ENCODE assay signal across 11 cellular contexts in genomic region chr15:34754674-34755418, GRCh38. TPM values are rescaled to one million over a fixed set of nuclear protein-coding genes. Genes with fewer than 3 reads are reported as not detected.
DNase-seq lines count a peak whose midpoint lies in the region; FAIRE-seq and TF ChIP-seq lines count a peak whose summit lies in the region.
"Had no signal": no experiment of that assay in that cellular context is flagged by ENCODE, and none has a peak within 500 bp of the region (broad histone marks: within the 10 kb centered on the region; RNA-seq: fewer than 3 reads in every experiment).

Gene GJD2, minus strand, starts transcription at chr15:34754998. Its CDS starts 510 bp downstream, at chr15:34754488.

- H3K23ac ChIP-seq in neuronal stem cell (ENCODE audit: low read depth, low read length, poor library complexity): peak within 1 kb of the TSS; percentile 44

- no peaks in the 10 kb centered on the region for H3K79me2 ChIP-seq in endothelial cell of umbilical vein (ENCODE audit: control insufficient read depth, insufficient read depth, low read length)

- no peak for TF ChIP-seq POLR2A in endothelial cell of umbilical vein (IDR thresholded peaks at IDR 0.05; ENCODE audit: low read depth, low read length)

- no peaks in the 10 kb centered on the region for H3K36me3 ChIP-seq in CD8-positive, alpha-beta memory T cell (ENCODE audit: insufficient read depth, low read length)
- H3K36me3 ChIP-seq in endothelial cell of umbilical vein (ENCODE audit: control insufficient read depth in 2 of 2, extremely low read depth in 1 of 2, insufficient read depth in 2 of 2, low read length in 2 of 2) (no peaks in the 10 kb centered on the region), neuronal stem cell (replicated peaks in 1 of 2; ENCODE audit: control insufficient read depth in 2 of 2, insufficient read depth in 2 of 2, low read length in 2 of 2) (no peaks in the 10 kb centered on the region)
- H3K36me3 ChIP-seq: colonic mucosa, HAP-1 had no signal

- WGBS in neuronal stem cell (ENCODE audit: extremely low coverage in 2 of 2, insufficient read length in 2 of 2, insufficient replicate concordance in 1 of 2), 2 donors: no CpG with 5 or more reads among the region's 81 CpGs

- H3K27me3 ChIP-seq in CD8-positive, alpha-beta memory T cell (ENCODE audit: insufficient read depth, low read length, poor library complexity, severe bottlenecking): peaks cover 10% of the 10 kb centered on the region
- H3K27me3 ChIP-seq in endothelial cell of umbilical vein (ENCODE audit: control insufficient read depth in 2 of 2, insufficient read depth in 2 of 2, low read length in 2 of 2): peaks cover 30 to 56% of the 10 kb centered on the region in 2 experiments
- H3K27me3 ChIP-seq in neuronal stem cell (ENCODE audit: control insufficient read depth in 3 of 3, insufficient read depth in 3 of 3, low read depth in 1 of 3, low read length in 3 of 3): peaks cover 18 to 70% (median 39%) of the 10 kb centered on the region in 3 experiments

- H3K27ac ChIP-seq in CD8-positive, alpha-beta memory T cell (ENCODE audit: low read depth, low read length): no peak within 1 kb of the TSS
- H3K27ac ChIP-seq in endothelial cell of umbilical vein (ENCODE audit: insufficient read depth, low read depth, low read length): no peak within 1 kb of the TSS
- H3K27ac ChIP-seq in neuronal stem cell (replicated peaks; ENCODE audit: low read length): no peak within 1 kb of the TSS
- H3K27ac ChIP-seq: colonic mucosa, VCaP had no signal

- H2AFZ ChIP-seq in endothelial cell of umbilical vein (ENCODE audit: low read depth, low read length) (no peak within 1 kb of the TSS), neuronal stem cell (ENCODE audit: low read length) (peak within 1 kb of the TSS; percentile 77)

- H4K91ac ChIP-seq in neuronal stem cell (ENCODE audit: low read depth, low read length, poor library complexity): no peak within 1 kb of the TSS

- POLR2A ChIA-PET in CD8-positive, alpha-beta memory T cell (lab: Charles Lee): no interaction called here
- POLR2A ChIA-PET in endothelial cell of umbilical vein (lab: Charles Lee): no interaction called here

- H3K4me2 ChIP-seq in endothelial cell of umbilical vein (ENCODE audit: insufficient read depth, low read length) (peak within 1 kb of the TSS; percentile 8), neuronal stem cell (ENCODE audit: insufficient read depth, low read length, poor library complexity, severe bottlenecking) (peak within 1 kb of the TSS; percentile 77)

- H3K79me1 ChIP-seq in neuronal stem cell (ENCODE audit: low read depth, low read length): no peaks in the 10 kb centered on the region

- peak within 1 kb of the TSS in 4 of 7 donors; percentile 6 to 65 (median 14) for H3K4me3 Mint-ChIP-seq in CD8-positive, alpha-beta memory T cell

- H3K4me1 Mint-ChIP-seq in CD8-positive, alpha-beta memory T cell: peaks cover 0 to 6% (median 1%) of the 10 kb centered on the region in 3 donors

- H3K18ac ChIP-seq in neuronal stem cell (ENCODE audit: low read length): peak within 1 kb of the TSS; percentile 46

- dilution Hi-C loops in endothelial cell of umbilical vein (cut with MboI; ENCODE audit: extremely low pct_ligation_motif_present, low sequenced_read_pairs): no loop called here

- no peak for TF ChIP-seq CTCF in endothelial cell of umbilical vein (IDR thresholded peaks at IDR 0.05; ENCODE audit: extremely low read depth in 1 of 2, insufficient read depth in 1 of 2, low read depth in 1 of 2, low read length in 2 of 2)
- no peak for TF ChIP-seq CTCF in D721Med (IDR thresholded peaks at IDR 0.05; ENCODE audit: insufficient read depth, missing control alignments)

- H4K20me1 ChIP-seq in endothelial cell of umbilical vein (replicated peaks; ENCODE audit: control insufficient read depth, extremely low read depth, insufficient read depth, low read length): no peaks in the 10 kb centered on the region

- no peaks in the 10 kb centered on the region for H3K9me1 ChIP-seq in endothelial cell of umbilical vein (replicated peaks; ENCODE audit: control insufficient read depth, extremely low read depth, insufficient read depth, low read length)

- H3K9me3 Mint-ChIP-seq in CD8-positive, alpha-beta memory T cell: peaks cover 0 to 4% (median 0%) of the 10 kb centered on the region in 5 donors

- intact Hi-C loops in endothelial cell of umbilical vein (cut with micrococcal nuclease): no loop called here

- no peak for DNase-seq in CD8-positive, alpha-beta memory T cell
- peak; percentile 22 for DNase-seq in NCI-H1105 treated with DMSO at 0.1 percent for 48 hours (lab: John Stamatoyannopoulos, UW)
- DNase-seq in endothelial cell of umbilical vein (ENCODE audit: low read depth, low spot score): no peak
- DNase-seq in neuronal stem cell (ENCODE audit: low spot score): peak; percentile 51
- no peak for DNase-seq in D721Med (ENCODE audit: insufficient read length, low spot score)
- no peak for DNase-seq in cortex of kidney (lab: John Stamatoyannopoulos, UW)
- DNase-seq in activated gamma-delta T cell (lab: John Stamatoyannopoulos, UW): no peak
- no peak for DNase-seq in OCI-M2 (lab: John Stamatoyannopoulos, UW; ENCODE audit: unreplicated experiment)
- DNase-seq: colonic mucosa had no signal

- H2BK15ac ChIP-seq in neuronal stem cell (ENCODE audit: low read length): no peak within 1 kb of the TSS

- CTCF ChIA-PET in CD8-positive, alpha-beta memory T cell (lab: Charles Lee): no interaction called here
- CTCF ChIA-PET in endothelial cell of umbilical vein (lab: Charles Lee): no interaction called here

- peaks cover 40 to 77% of the 10 kb centered on the region in 2 donors for H3K27me3 Mint-ChIP-seq in CD8-positive, alpha-beta memory T cell

- H2AK5ac ChIP-seq in neuronal stem cell (ENCODE audit: low read depth, low read length): no peak within 1 kb of the TSS

- no peaks in the 10 kb centered on the region for H3K36me3 Mint-ChIP-seq in CD8-positive, alpha-beta memory T cell

- H3K4me3 ChIP-seq in CD8-positive, alpha-beta memory T cell (ENCODE audit: low read length): no peak within 1 kb of the TSS
- H3K4me3 ChIP-seq in endothelial cell of umbilical vein (replicated peaks in 1 of 3; ENCODE audit: insufficient read depth in 1 of 3, low read depth in 1 of 3, low read length in 3 of 3) (no peak within 1 kb of the TSS), neuronal stem cell (ENCODE audit: low read length in 2 of 2) (peak within 1 kb of the TSS in 1 of 2 donors; percentile 68)
- H3K4me3 ChIP-seq: colonic mucosa, HAP-1 had no signal

- no peak within 1 kb of the TSS for H2BK120ac ChIP-seq in neuronal stem cell (ENCODE audit: low read depth, low read length)

- no peak within 1 kb of the TSS for H3K14ac ChIP-seq in neuronal stem cell (ENCODE audit: low read length)

- BruUV-seq in endothelial cell of umbilical vein (replicated peaks; lab: Mats Ljungman, UMichigan): no TSS peak

- no peak within 1 kb of the TSS for H3K9ac ChIP-seq in endothelial cell of umbilical vein (replicated peaks; ENCODE audit: extremely low read depth, insufficient read depth, low read length)
- H3K9ac ChIP-seq in neuronal stem cell (ENCODE audit: low read depth, low read length, poor library complexity): no peak within 1 kb of the TSS

- no peak within 1 kb of the TSS for H2BK12ac ChIP-seq in neuronal stem cell (ENCODE audit: low read length)

- H3K4ac ChIP-seq in neuronal stem cell (ENCODE audit: low read length): no peak within 1 kb of the TSS

- FAIRE-seq in endothelial cell of umbilical vein (lab: Jason Lieb, UNC) (no peak), D721Med (lab: Jason Lieb, UNC) (no peak)

- H3K27ac Mint-ChIP-seq in CD8-positive, alpha-beta memory T cell: no peak within 1 kb of the TSS

- no peak within 1 kb of the TSS for H4K8ac ChIP-seq in neuronal stem cell (ENCODE audit: low read depth, low read length)

- H2BK5ac ChIP-seq in neuronal stem cell (ENCODE audit: low read length): no peak within 1 kb of the TSS

- H3K4me1 ChIP-seq in CD8-positive, alpha-beta memory T cell (ENCODE audit: insufficient read depth, low read length): no peaks in the 10 kb centered on the region
- H3K4me1 ChIP-seq in endothelial cell of umbilical vein (ENCODE audit: control insufficient read depth, extremely low read depth, insufficient read depth, low read length): no peaks in the 10 kb centered on the region
- peaks cover 3 to 7% of the 10 kb centered on the region in 2 donors for H3K4me1 ChIP-seq in neuronal stem cell (ENCODE audit: control insufficient read depth in 2 of 2, insufficient read depth in 1 of 2, low read depth in 1 of 2, low read length in 2 of 2)
- H3K4me1 ChIP-seq: colonic mucosa, HAP-1 had no signal

- no peaks in the 10 kb centered on the region for H3K9me3 ChIP-seq in CD8-positive, alpha-beta memory T cell (ENCODE audit: low read length)
- H3K9me3 ChIP-seq in endothelial cell of umbilical vein (replicated peaks; ENCODE audit: control insufficient read depth, insufficient read depth, low read length) (no peaks in the 10 kb centered on the region), neuronal stem cell (replicated peaks in 1 of 2; ENCODE audit: control insufficient read depth in 2 of 2, insufficient read depth in 1 of 2, low read depth in 1 of 2, low read length in 2 of 2) (no peaks in the 10 kb centered on the region)
- H3K9me3 ChIP-seq: colonic mucosa, HAP-1 had no signal

TF ChIP-seq in endothelial cell of umbilical vein, 7 proteins besides CTCF, POLR2A, EP300 and RAD21 (continues in another document):
- TF ChIP-seq EZH2 (IDR thresholded peaks at IDR 0.05; ENCODE audit: borderline replicate concordance, low read depth, low read length, severe bottlenecking): peak; percentile 97
- TF ChIP-seq POLR2AphosphoS5 (IDR thresholded peaks at IDR 0.05; ENCODE audit: insufficient read depth, low read depth, low read length): no peak
- TF ChIP-seq MYC (IDR thresholded peaks at IDR 0.05; ENCODE audit: low read depth, low read length): no peak
- TF ChIP-seq GATA2 (IDR thresholded peaks at IDR 0.05; ENCODE audit: insufficient read depth, insufficient read length, low read depth, low read length): no peak
- no peak for TF ChIP-seq MAX (IDR thresholded peaks at IDR 0.05; ENCODE audit: insufficient read depth, insufficient read length)

RNA-seq across cellular contexts. Expression of gene GJD2, which starts in this region (rescaled TPM):
- total RNA-seq in CD8-positive, alpha-beta memory T cell: not detected
- polyA plus RNA-seq in CD8-positive, alpha-beta memory T cell: not detected
- total RNA-seq in endothelial cell of umbilical vein: not detected in 2 replicates
- polyA plus RNA-seq in endothelial cell of umbilical vein: not detected in 2 replicates
- not detected in 2 replicates for polyA plus RNA-seq in endothelial cell of umbilical vein (2011; cell fraction: cytosol; rRNA removed)
- not detected in 2 replicates for polyA plus RNA-seq in endothelial cell of umbilical vein (2011; cell fraction: nucleus; rRNA removed)
- not detected in 2 replicates for polyA plus RNA-seq in endothelial cell of umbilical vein (2012)
- not detected in 2 replicates for polyA minus RNA-seq in endothelial cell of umbilical vein
- not detected for polyA minus RNA-seq in endothelial cell of umbilical vein (2011; cell fraction: cytosol; rRNA and poly(A)+ RNA removed)
- polyA minus RNA-seq in endothelial cell of umbilical vein (2011; cell fraction: nucleus; rRNA and poly(A)+ RNA removed): not detected in 2 replicates
- 0.01 TPM for polyA plus RNA-seq in neuronal stem cell (2013, experiment 1 of 2)
- polyA plus RNA-seq in neuronal stem cell (2013, experiment 2 of 2): not detected
- total RNA-seq: colonic mucosa had no signal

Comparison
In these comparisons a context has a peak if more than half of its experiments do, and no peak if none do; other contexts are left out.
1. DNase-seq: peak in NCI-H1105 treated with DMSO at 0.1 percent for 48 hours (single experiment) and neuronal stem cell (single experiment); none in CD8-positive, alpha-beta memory T cell (0 of 5), endothelial cell of umbilical vein (single experiment), D721Med (single experiment), cortex of kidney (single experiment), activated gamma-delta T cell (single experiment) and OCI-M2 (single experiment).